ENCODE assay signal across 8 cellular contexts in genomic region chrX:3882553-3882920, GRCh38.
DNase-seq lines count a peak whose midpoint lies in the region; ATAC-seq, FAIRE-seq and TF ChIP-seq lines count a peak whose summit lies in the region.
"Not testable (repeated sequence)": the region's sequence is repeated elsewhere in the genome, so short reads cannot be mapped to it uniquely, and the experiment has no call there.

No MANE protein-coding gene starts in this region.

- CTCF ChIA-PET in A549 (lab: Yijun Ruan, JAX); GM12878 (lab: Yijun Ruan, JAX): not testable (repeated sequence)

- not testable (repeated sequence) for TF ChIP-seq EP300 in A549 (IDR thresholded peaks at IDR 0.05); GM12878 (IDR thresholded peaks at IDR 0.05; ENCODE audit: borderline replicate concordance in 1 of 2, control insufficient read depth in 1 of 2, low read depth in 2 of 2, low read length in 2 of 2)

- H3K36me3 ChIP-seq in OCI-LY3 (replicated peaks; ENCODE audit: low read depth, low read length); GM12878 (ENCODE audit: control insufficient read depth in 2 of 2, insufficient read depth in 2 of 2, low read length in 1 of 2); iPS-15b (ENCODE audit: control insufficient read depth, insufficient read depth, low read length): not testable (repeated sequence)

- H2AFZ ChIP-seq in OCI-LY3 (ENCODE audit: low read depth, low read length); GM12878 (ENCODE audit: control insufficient read depth, low read depth, low read length): not testable (repeated sequence)

- WGBS in A549 (ENCODE audit: missing lambda C conversion rate): no CpG with 5 or more reads among the region's 5 CpGs
- WGBS in GM12878 (ENCODE audit: insufficient coverage, insufficient replicate concordance, low lambda C conversion rate, missing lambda C conversion rate): no CpG with 5 or more reads among the region's 5 CpGs

- not testable (repeated sequence) for TF ChIP-seq CTCF in A549 (IDR thresholded peaks at IDR 0.05); OCI-LY3 (IDR thresholded peaks at IDR 0.05; ENCODE audit: low read depth, low read length); GM12878 (IDR thresholded peaks at IDR 0.05 in 2 of 3, conservative IDR thresholded peaks at IDR 0.05 in 1 of 3; ENCODE audit: control insufficient read depth in 2 of 3, extremely low read depth in 1 of 3, insufficient read depth in 1 of 3, low read depth in 3 of 3, low read length in 3 of 3); nephron (IDR thresholded peaks at IDR 0.05; ENCODE audit: unreplicated experiment in 3 of 3)

- not testable (repeated sequence) for TF ChIP-seq POLR2A in A549 (IDR thresholded peaks at IDR 0.05; ENCODE audit: low read length); GM12878 (IDR thresholded peaks at IDR 0.05; ENCODE audit: low read depth, low read length)

- in situ Hi-C loops in GM12878 (cut with MboI): not testable (repeated sequence)

- not testable (repeated sequence) for BruUV-seq in GM12878 (replicated peaks; lab: Mats Ljungman, UMichigan)

- H3K4me3 Mint-ChIP-seq in activated T-cell treated with anti-CD3 and anti-CD28 coated beads, Interleukin-2, amount 50 U/mL, for 24 hours: peak overlapping the region; percentile 53
- peak overlapping the region in 2 of 3 experiments; percentile 30 to 48 for H3K4me3 Mint-ChIP-seq in nephron

- H3K27me3 ChIP-seq in OCI-LY3 (ENCODE audit: low read depth, low read length); GM12878 (replicated peaks in 1 of 2; ENCODE audit: control insufficient read depth in 2 of 2, insufficient read depth in 2 of 2, low read length in 1 of 2); iPS-15b (ENCODE audit: control insufficient read depth, insufficient read depth, low read length): not testable (repeated sequence)

- POLR2A ChIA-PET in A549 (lab: Yijun Ruan, JAX); GM12878 (lab: Charles Lee): not testable (repeated sequence)

- intact Hi-C loops in GM12878 (cut with micrococcal nuclease; ENCODE audit: unreplicated experiment): not testable (repeated sequence)

- not testable (repeated sequence) for H3K9me3 ChIP-seq in A549; OCI-LY3 (ENCODE audit: insufficient read depth, low read length); GM12878 (replicated peaks; ENCODE audit: control insufficient read depth, insufficient read depth, low read length); iPS-15b (ENCODE audit: control insufficient read depth, insufficient read depth, low read length)

- not testable (repeated sequence) for FAIRE-seq in A549 (lab: Jason Lieb, UNC); GM12878 (lab: Jason Lieb, UNC)

- H3K27ac ChIP-seq in A549; OCI-LY3 (ENCODE audit: low read length); GM12878 (ENCODE audit: control insufficient read depth, insufficient read depth): not testable (repeated sequence)

- H3K9me3 Mint-ChIP-seq in activated T-cell treated with anti-CD3 and anti-CD28 coated beads, Interleukin-2, amount 50 U/mL, for 24 hours; nephron: not testable (repeated sequence)

- H4K20me1 ChIP-seq in OCI-LY3 (ENCODE audit: insufficient read depth, low read length); GM12878 (ENCODE audit: control insufficient read depth, insufficient read depth): not testable (repeated sequence)

- H3K4me1 ChIP-seq in A549; OCI-LY3 (ENCODE audit: low read length); GM12878 (ENCODE audit: control insufficient read depth, insufficient read depth, low read length); iPS-15b (ENCODE audit: control insufficient read depth, insufficient read depth, low read length): not testable (repeated sequence)

- not testable (repeated sequence) for H3K4me1 Mint-ChIP-seq in activated T-cell treated with anti-CD3 and anti-CD28 coated beads, Interleukin-2, amount 50 U/mL, for 24 hours (ENCODE audit: low read depth); nephron

- H3K79me2 ChIP-seq in OCI-LY3 (ENCODE audit: low read length); GM12878 (ENCODE audit: control insufficient read depth, insufficient read depth, low read length): not testable (repeated sequence)

- RAD21 ChIA-PET in GM12878 (lab: Charles Lee; ENCODE audit: unreplicated experiment): not testable (repeated sequence)

- DNase-seq in A549 (ENCODE audit: low read depth in 1 of 2, low spot score in 1 of 2); activated T-cell treated with anti-CD3 and anti-CD28 coated beads, Interleukin-2, amount 50 U/mL, for 24 hours; GM12878 (ENCODE audit: low read depth, low spot score): not testable (repeated sequence)

- H3K4me2 ChIP-seq in A549 (peak overlapping the region; percentile 45; the same call in 1 of the 3 replicates), OCI-LY3 (ENCODE audit: low read length) (peak overlapping the region; percentile 54), GM12878 (ENCODE audit: control insufficient read depth, insufficient read depth) (0 out of 2 replicates have a peak overlapping the region, but pooled peaks have one; percentile 13)

- not testable (repeated sequence) for H3K27me3 Mint-ChIP-seq in activated T-cell treated with anti-CD3 and anti-CD28 coated beads, Interleukin-2, amount 50 U/mL, for 24 hours; nephron (ENCODE audit: low read depth)

- not testable (repeated sequence) for H3K36me3 Mint-ChIP-seq in activated T-cell treated with anti-CD3 and anti-CD28 coated beads, Interleukin-2, amount 50 U/mL, for 24 hours (ENCODE audit: low read depth); nephron (ENCODE audit: low read depth)

- H3K27ac Mint-ChIP-seq in activated T-cell treated with anti-CD3 and anti-CD28 coated beads, Interleukin-2, amount 50 U/mL, for 24 hours; nephron: not testable (repeated sequence)

- SMC1A ChIA-PET in GM12878 (lab: Charles Lee; ENCODE audit: uncharacterized antibody, unreplicated experiment): not testable (repeated sequence)

- H3K9ac ChIP-seq in OCI-LY3 (ENCODE audit: low read length); GM12878 (ENCODE audit: control insufficient read depth, insufficient read depth, low read length); iPS-15b (ENCODE audit: low read depth, low read length): not testable (repeated sequence)

- H3K4me3 ChIP-seq in A549, GM12878: not testable (repeated sequence)
- H3K4me3 ChIP-seq in OCI-LY3 (ENCODE audit: low read length): peak overlapping the region; percentile 62
- H3K4me3 ChIP-seq in iPS-15b (ENCODE audit: low read depth, low read length): peak overlapping the region; percentile 43

- TF ChIP-seq RAD21 in A549 (conservative IDR thresholded peaks at IDR 0.05 in 1 of 2, IDR thresholded peaks at IDR 0.05 in 1 of 2); GM12878 (IDR thresholded peaks at IDR 0.05; ENCODE audit: insufficient read depth, low read depth, low read length): not testable (repeated sequence)

- not testable (repeated sequence) for ATAC-seq in A549, GM12878
- ATAC-seq in GM19043 (IDR thresholded peaks at IDR 0.05; ENCODE audit: low read depth, unreplicated experiment) (peak; percentile 17), HG03439 (IDR thresholded peaks at IDR 0.05; ENCODE audit: unreplicated experiment) (peak; percentile 31)
